Comparison of ENCODE assay signal across 8 cellular contexts in genomic region chr6:87151471-87151785, GRCh38. TPM values are rescaled to one million over a fixed set of nuclear protein-coding genes. Genes with fewer than 3 reads are reported as not detected.
DNase-seq lines count a peak whose midpoint lies in the region; ATAC-seq and TF ChIP-seq lines count a peak whose summit lies in the region.

No MANE protein-coding gene starts in this region.

- no peak for DNase-seq in activated naive CD4-positive, alpha-beta T cell treated with anti-CD3 and anti-CD28 coated beads, Interleukin-2, amount 10 ng/mL, durations not matched to agents 7 days and 5 days
- DNase-seq in activated naive CD4-positive, alpha-beta T cell treated with Interleukin-2 at 50 U/mL for 16 hours = no peak
- DNase-seq in ascending aorta (ENCODE audit: low spot score in 2 of 2) (no peak), lung (ENCODE audit: low spot score) (no peak), type B pancreatic cell (ENCODE audit: extremely low spot score, unreplicated experiment) (no peak), iPS-NIHi11 (ENCODE audit: low spot score) (no peak), SHP77 treated with DMSO at 0.1 percent for 48 hours (lab: John Stamatoyannopoulos, UW) (no peak), DMS 273 treated with DMSO at 0.1 percent for 48 hours (lab: John Stamatoyannopoulos, UW) (no peak)

- intact Hi-C loops in ascending aorta (cut with DNase I) = loop anchor here (5.0 to 10.0 kb wide), 3 partner anchors 171 to 551 kb away; partner anchors contain the start of genes AKIRIN2, ORC3 and SMIM8

- H3K36me3 ChIP-seq in ascending aorta (no peaks in the 10 kb centered on the region), lung (ENCODE audit: control insufficient read depth in 2 of 2, insufficient read depth in 2 of 2, low read length in 2 of 2) (no peaks in the 10 kb centered on the region)

- H3K27ac Mint-ChIP-seq in activated naive CD4-positive, alpha-beta T cell treated with anti-CD3 and anti-CD28 coated beads, Interleukin-2, amount 10 ng/mL, durations not matched to agents 7 days and 5 days = peak overlapping the region; percentile 97
- H3K27ac Mint-ChIP-seq in type B pancreatic cell = peak overlapping the region; percentile 29

- ATAC-seq in lung (ENCODE audit: insufficient read depth, low FRiP score) = no peak

- H3K36me3 Mint-ChIP-seq in activated naive CD4-positive, alpha-beta T cell treated with anti-CD3 and anti-CD28 coated beads, Interleukin-2, amount 10 ng/mL, durations not matched to agents 7 days and 5 days = peaks cover 4% of the 10 kb centered on the region
- no peaks in the 10 kb centered on the region for H3K36me3 Mint-ChIP-seq in type B pancreatic cell

- H3K9me3 Mint-ChIP-seq in activated naive CD4-positive, alpha-beta T cell treated with anti-CD3 and anti-CD28 coated beads, Interleukin-2, amount 10 ng/mL, durations not matched to agents 7 days and 5 days = no peaks in the 10 kb centered on the region
- no peaks in the 10 kb centered on the region for H3K9me3 Mint-ChIP-seq in type B pancreatic cell

- TF ChIP-seq CTCF in ascending aorta (IDR thresholded peaks at IDR 0.05) (no peak), lung (IDR thresholded peaks at IDR 0.05; ENCODE audit: control extremely low read depth, extremely low read depth) (no peak), type B pancreatic cell (conservative IDR thresholded peaks at IDR 0.05) (no peak)

- peaks cover 17% of the 10 kb centered on the region for H3K27me3 Mint-ChIP-seq in activated naive CD4-positive, alpha-beta T cell treated with anti-CD3 and anti-CD28 coated beads, Interleukin-2, amount 10 ng/mL, durations not matched to agents 7 days and 5 days
- H3K27me3 Mint-ChIP-seq in type B pancreatic cell = peaks cover 13% of the 10 kb centered on the region

- peak overlapping the region; percentile 93 to 97 for H3K27ac ChIP-seq in ascending aorta
- peak overlapping the region; percentile 86 to 93 for H3K27ac ChIP-seq in lung (ENCODE audit: low read depth in 1 of 2, low read length in 1 of 2)

- WGBS in lung, 2 donors = 45 to 47% methylated on average over 4 of the region's 4 CpGs

- CTCF ChIA-PET in activated naive CD4-positive, alpha-beta T cell treated with anti-CD3 and anti-CD28 coated beads, Interleukin-2, amount 10 ng/mL, durations not matched to agents 7 days and 5 days (lab: Charles Lee) = no interaction called here

- no peaks in the 10 kb centered on the region for H3K27me3 ChIP-seq in ascending aorta
- H3K27me3 ChIP-seq in lung (ENCODE audit: control insufficient read depth, insufficient read depth) = no peaks in the 10 kb centered on the region

- H3K4me1 ChIP-seq in ascending aorta (peaks cover 0 to 12% of the 10 kb centered on the region in 2 donors), lung (ENCODE audit: control insufficient read depth in 2 of 2, insufficient read depth in 2 of 2, low read length in 2 of 2) (peaks cover 4% of the 10 kb centered on the region in 2 donors)

- peaks cover 31% of the 10 kb centered on the region for H3K4me1 Mint-ChIP-seq in activated naive CD4-positive, alpha-beta T cell treated with anti-CD3 and anti-CD28 coated beads, Interleukin-2, amount 10 ng/mL, durations not matched to agents 7 days and 5 days
- H3K4me1 Mint-ChIP-seq in type B pancreatic cell (ENCODE audit: unreplicated experiment) = peaks cover 23% of the 10 kb centered on the region

- H3K4me3 Mint-ChIP-seq in activated naive CD4-positive, alpha-beta T cell treated with anti-CD3 and anti-CD28 coated beads, Interleukin-2, amount 10 ng/mL, durations not matched to agents 7 days and 5 days = peak overlapping the region; percentile 84
- H3K4me3 Mint-ChIP-seq in type B pancreatic cell = peak overlapping the region; percentile 90

- H3K4me3 ChIP-seq in ascending aorta = peak overlapping the region; percentile 59 to 94
- H3K4me3 ChIP-seq in lung = peak overlapping the region; percentile 55

- H3K9me3 ChIP-seq in ascending aorta = no peaks in the 10 kb centered on the region
- no peaks in the 10 kb centered on the region for H3K9me3 ChIP-seq in lung (ENCODE audit: control insufficient read depth in 2 of 2, insufficient read depth in 1 of 2, low read length in 1 of 2)

RNA-seq across cellular contexts. Expression of gene ZNF292, which starts 3.9 kb away (rescaled TPM):
- total RNA-seq in ascending aorta = 19.1 TPM
- total RNA-seq in lung = 100 to 1,000 TPM in 1 of 2 donors, 10 to 100 TPM in 1; 26.9 to 116 TPM
- polyA plus RNA-seq in lung = 1 to 10 TPM; 4.6 to 6.1 TPM
- 40.2 and 61.1 TPM in 2 replicates for total RNA-seq in type B pancreatic cell (ENCODE audit: low replicate concordance)

RNA-seq across cellular contexts. Expression of gene CGA, which starts 56.5 kb away (rescaled TPM):
- total RNA-seq in ascending aorta (not detected), lung (not detected), type B pancreatic cell (ENCODE audit: low replicate concordance) (0.43 and 30.3 TPM in 2 replicates)
- not detected for polyA plus RNA-seq in lung
